22 cellular contexts compared by ENCODE assay signal in the genomic region with DNA sequence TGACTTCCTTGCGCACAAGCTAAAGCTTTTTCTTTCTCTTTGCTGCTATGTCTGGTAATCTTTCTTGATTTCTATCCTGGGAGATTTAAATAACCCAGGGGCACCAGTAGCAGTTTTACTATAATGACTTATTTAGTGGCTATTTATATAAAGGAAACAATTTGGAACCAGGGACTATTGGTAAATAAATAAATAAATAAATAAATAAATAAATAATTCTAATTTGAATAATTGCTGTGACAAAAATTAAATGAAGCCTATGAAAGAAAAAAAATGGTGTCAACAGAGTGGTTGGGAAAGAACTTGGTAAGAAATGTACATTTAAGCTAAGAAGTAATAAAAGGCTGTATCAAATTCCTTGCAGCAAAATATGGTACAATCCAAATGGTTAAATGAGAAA.
DNase-seq lines count a peak whose midpoint lies in the region; ATAC-seq, FAIRE-seq and TF ChIP-seq lines count a peak whose summit lies in the region.
"Had no signal": no experiment of that assay in that cellular context is flagged by ENCODE, and none has a peak within 500 bp of the region (broad histone marks: within the 10 kb centered on the region; RNA-seq: fewer than 3 reads in every experiment).

No MANE protein-coding gene starts in this region.

- no peak overlapping the region for H3K4ac ChIP-seq in H1 (replicated peaks; ENCODE audit: insufficient read length, low read depth, low read length)

- no peak overlapping the region for H3K23ac ChIP-seq in H1 (ENCODE audit: insufficient read length)

- no peak for TF ChIP-seq POLR2A in A549 (IDR thresholded peaks at IDR 0.05; ENCODE audit: low read length)
- no peak for TF ChIP-seq POLR2A in H1 (IDR thresholded peaks at IDR 0.05; ENCODE audit: control extremely low read depth in 1 of 2, low read depth in 2 of 2, low read length in 2 of 2)

- H3K4me1 ChIP-seq in A549 (no peaks in the 10 kb centered on the region), GM23338 (ENCODE audit: insufficient read depth) (peaks cover 7% of the 10 kb centered on the region; the same call in 1 of the 2 replicates), H1 (replicated peaks in 1 of 4; ENCODE audit: control insufficient read depth in 3 of 4, insufficient read depth in 4 of 4, low read length in 3 of 4) (no peaks in the 10 kb centered on the region), tibial artery (no peaks in the 10 kb centered on the region)
- H3K4me1 ChIP-seq: BLaER1 treated with 17β-estradiol and CSF1 and Interleukin-3, amounts not matched to agents 10 nM and 100 nM; Caco-2 had no signal

- H3K27me3 ChIP-seq in GM23338 (ENCODE audit: insufficient read depth): no peaks in the 10 kb centered on the region
- H3K27me3 ChIP-seq in H1 (replicated peaks in 1 of 4; ENCODE audit: control insufficient read depth in 3 of 4, extremely low read depth in 1 of 4, insufficient read depth in 3 of 4, low read length in 3 of 4): peaks cover 0 to 1% (median 0%) of the 10 kb centered on the region in 4 experiments; a peak in 1 of 7 replicates
- no peaks in the 10 kb centered on the region for H3K27me3 ChIP-seq in tibial artery
- H3K27me3 ChIP-seq: BLaER1 treated with 17β-estradiol and CSF1 and Interleukin-3, amounts not matched to agents 10 nM and 100 nM had no signal

- H2BK12ac ChIP-seq in H1 (ENCODE audit: low read depth, low read length): no peak overlapping the region

- no peak for TF ChIP-seq CTCF in A549 (IDR thresholded peaks at IDR 0.05)
- no peak for TF ChIP-seq CTCF in GM23338 (conservative IDR thresholded peaks at IDR 0.05; ENCODE audit: low read depth in 2 of 2)
- TF ChIP-seq CTCF in WTC11 (IDR thresholded peaks at IDR 0.05): no peak
- no peak for TF ChIP-seq CTCF in H1 (IDR thresholded peaks at IDR 0.05; ENCODE audit: control extremely low read depth in 1 of 3, insufficient read depth in 1 of 3, low read depth in 1 of 3, low read length in 3 of 3)
- TF ChIP-seq CTCF in tibial artery (IDR thresholded peaks at IDR 0.05): no peak

- H3K9me3 ChIP-seq in A549: no peaks in the 10 kb centered on the region
- H3K9me3 ChIP-seq in H1 (ENCODE audit: insufficient read depth in 2 of 2, low read depth in 1 of 2, low read length in 1 of 2): no peaks in the 10 kb centered on the region
- H3K9me3 ChIP-seq in tibial artery: no peaks in the 10 kb centered on the region
- H3K9me3 ChIP-seq: BLaER1 treated with 17β-estradiol and CSF1 and Interleukin-3, amounts not matched to agents 10 nM and 100 nM had no signal

- H2BK5ac ChIP-seq in H1 (ENCODE audit: low read depth, low read length): no peak overlapping the region

- 0 out of 2 replicates have a peak, but pooled peaks cover 5% of the 10 kb centered on the region for H3K9me2 ChIP-seq in GM23338 (ENCODE audit: insufficient read depth)

- H2AFZ ChIP-seq in GM23338: peak overlapping the region; percentile 92
- 0 out of 2 replicates have a peak overlapping the region, but pooled peaks have one; percentile 50 for H2AFZ ChIP-seq in H1 (ENCODE audit: low read length)

- no peak overlapping the region for H3K9ac ChIP-seq in H1 (replicated peaks in 1 of 4; ENCODE audit: extremely low read depth in 1 of 4, low read depth in 3 of 4, low read length in 3 of 4)
- H3K9ac ChIP-seq: BLaER1 treated with 17β-estradiol and CSF1 and Interleukin-3, amounts not matched to agents 10 nM and 100 nM had no signal

- H3K79me1 ChIP-seq in H1 (ENCODE audit: low read depth, low read length): no peaks in the 10 kb centered on the region

- no peak overlapping the region for H3K14ac ChIP-seq in H1 (ENCODE audit: insufficient read length)

- H4K20me1 ChIP-seq in GM23338 (replicated peaks; ENCODE audit: insufficient read depth) (no peaks in the 10 kb centered on the region), H1 (replicated peaks in 1 of 2; ENCODE audit: control insufficient read depth in 1 of 2, insufficient read depth in 2 of 2, low read length in 2 of 2) (no peaks in the 10 kb centered on the region)
- H4K20me1 ChIP-seq: BLaER1 treated with 17β-estradiol and CSF1 and Interleukin-3, amounts not matched to agents 10 nM and 100 nM had no signal

- H3K27ac Mint-ChIP-seq in GM23338 (no peak overlapping the region), WTC11 (no peak overlapping the region)
- H3K27ac Mint-ChIP-seq: B cell; CD4-positive, alpha-beta T cell; CD8-positive, alpha-beta T cell had no signal

- DNase-seq in A549 (ENCODE audit: low read depth in 1 of 2, low spot score in 1 of 2): no peak
- DNase-seq in GM23338 (ENCODE audit: low spot score): no peak
- no peak for DNase-seq in WTC11 (ENCODE audit: low spot score)
- DNase-seq in H1 (ENCODE audit: low read depth in 1 of 2, low spot score in 2 of 2): no peak
- no peak for DNase-seq in dedifferentiated amniotic fluid mesenchymal stem cell (ENCODE audit: extremely low spot score)
- DNase-seq in stimulated activated naive CD4-positive, alpha-beta T cell (lab: John Stamatoyannopoulos, UW): no peak
- no peak for DNase-seq in tibial artery
- DNase-seq: 8988T; AML-193; Caco-2; Calu3; CD4-positive, alpha-beta T cell; CD8-positive, alpha-beta T cell; DMS79 treated with DMSO at 0.1 percent for 48 hours; GF-D8 had no signal

- H3K27ac ChIP-seq in A549 (no peak overlapping the region), GM23338 (ENCODE audit: low read depth) (no peak overlapping the region), H1 (ENCODE audit: low read depth, low read length) (no peak overlapping the region), tibial artery (no peak overlapping the region)
- H3K27ac ChIP-seq: BLaER1 treated with 17β-estradiol and CSF1 and Interleukin-3, amounts not matched to agents 10 nM and 100 nM; C4-2B had no signal

- no peak overlapping the region for H2BK20ac ChIP-seq in H1 (ENCODE audit: low read length)

- TF ChIP-seq EP300 in A549 (IDR thresholded peaks at IDR 0.05) (no peak), H1 (IDR thresholded peaks at IDR 0.05; ENCODE audit: borderline replicate concordance in 1 of 2, low read depth in 2 of 2, low read length in 2 of 2) (no peak)

- H3K18ac ChIP-seq in H1 (ENCODE audit: extremely low read depth, low read length): no peak overlapping the region

- TF ChIP-seq RAD21 in A549 (conservative IDR thresholded peaks at IDR 0.05 in 1 of 2, IDR thresholded peaks at IDR 0.05 in 1 of 2) (no peak), H1 (IDR thresholded peaks at IDR 0.05 in 1 of 2, conservative IDR thresholded peaks at IDR 0.05 in 1 of 2; ENCODE audit: low read depth in 2 of 2, low read length in 2 of 2) (no peak)

- H3K56ac ChIP-seq in H1 (replicated peaks; ENCODE audit: insufficient read length, low read depth, low read length): no peak overlapping the region

- H3K27me3 Mint-ChIP-seq in GM23338 (ENCODE audit: insufficient read depth, low read depth, poor library complexity) (no peaks in the 10 kb centered on the region), WTC11 (ENCODE audit: low read depth) (no peaks in the 10 kb centered on the region)
- H3K27me3 Mint-ChIP-seq: B cell; CD4-positive, alpha-beta T cell had no signal

- peaks cover 4% of the 10 kb centered on the region for H3K4me1 Mint-ChIP-seq in GM23338
- peaks cover 3% of the 10 kb centered on the region; the same call in 1 of the 2 replicates for H3K4me1 Mint-ChIP-seq in WTC11
- H3K4me1 Mint-ChIP-seq: B cell had no signal

- ATAC-seq in A549 (no peak), GM23338 (no peak), WTC11 (no peak), HG02840 (IDR thresholded peaks at IDR 0.05; ENCODE audit: low FRiP score, unreplicated experiment) (no peak)
- ATAC-seq: CD8-positive, alpha-beta T cell had no signal

- H3K79me2 ChIP-seq in GM23338 (replicated peaks; ENCODE audit: insufficient read depth) (no peaks in the 10 kb centered on the region), H1 (ENCODE audit: control insufficient read depth in 1 of 2, insufficient read depth in 2 of 2, low read length in 2 of 2) (no peaks in the 10 kb centered on the region)

- no peak overlapping the region for H2BK120ac ChIP-seq in H1 (replicated peaks; ENCODE audit: low read depth, low read length)

- no peak overlapping the region for H4K91ac ChIP-seq in H1 (replicated peaks; ENCODE audit: insufficient read length, low read length)

- no peak overlapping the region for H4K5ac ChIP-seq in H1 (ENCODE audit: insufficient read length, low read depth, low read length)

- CTCF ChIA-PET in A549 (lab: Yijun Ruan, JAX): interaction anchor here (1.0 kb wide), 1 partner anchor 10 kb away, joined by 3 read pairs; no protein-coding TSS in a partner anchor
- CTCF ChIA-PET in WTC11 (lab: Charles Lee): no interaction called here
- CTCF ChIA-PET in H1 (lab: Charles Lee; ENCODE audit: partially characterized antibody): interaction anchor here (0.5 kb wide), 1 partner anchor 106 kb away, joined by 3 read pairs; no protein-coding TSS in a partner anchor

- H3K36me3 Mint-ChIP-seq in GM23338 (ENCODE audit: low read depth) (no peaks in the 10 kb centered on the region), WTC11 (no peaks in the 10 kb centered on the region)
- H3K36me3 Mint-ChIP-seq: CD8-positive, alpha-beta T cell had no signal

- H3K4me3 Mint-ChIP-seq in GM23338: no peak overlapping the region
- H3K4me3 Mint-ChIP-seq in WTC11: no peak overlapping the region
- H3K4me3 Mint-ChIP-seq: B cell; CD4-positive, alpha-beta T cell; CD8-positive, alpha-beta T cell had no signal

- no peaks in the 10 kb centered on the region for H3F3A ChIP-seq in GM23338 (replicated peaks; ENCODE audit: low read depth)

- no peak overlapping the region for H4K8ac ChIP-seq in H1 (ENCODE audit: extremely low read depth, insufficient read depth, low read length)

- H3K23me2 ChIP-seq in H1 (ENCODE audit: low read depth, low read length): no peaks in the 10 kb centered on the region; the same call in 1 of the 2 replicates

- H2BK15ac ChIP-seq in H1 (ENCODE audit: low read length): no peak overlapping the region

- H3K9me3 Mint-ChIP-seq in GM23338 (no peaks in the 10 kb centered on the region), WTC11 (peaks cover 4% of the 10 kb centered on the region)

- no peak for FAIRE-seq in A549 (lab: Jason Lieb, UNC)
- no peak for FAIRE-seq in H1 (lab: Jason Lieb, UNC)
- FAIRE-seq: D721Med, GM12891, GM19239 had no signal

- 86% methylated on average over 1 of the region's 1 CpG for WGBS in A549 (ENCODE audit: missing lambda C conversion rate)
- 100% methylated on average over 1 of the region's 1 CpG; no CpG with 5 or more reads in 1 of the 2 experiments for WGBS in H1 (ENCODE audit: extremely low coverage in 1 of 2, insufficient coverage in 1 of 2, insufficient read length in 1 of 2, insufficient replicate concordance in 2 of 2, low coverage in 1 of 2, low lambda C conversion rate in 2 of 2, missing lambda C conversion rate in 1 of 2), 2 experiments

- intact Hi-C loops in tibial artery (cut with DNase I; ENCODE audit: low total_unique reads): no loop called here

- no peaks in the 10 kb centered on the region for H3K36me3 ChIP-seq in GM23338 (ENCODE audit: insufficient read depth)
- H3K36me3 ChIP-seq in H1 (ENCODE audit: control insufficient read depth in 2 of 4, insufficient read depth in 4 of 4, low read length in 3 of 4): no peaks in the 10 kb centered on the region
- H3K36me3 ChIP-seq in tibial artery: no peaks in the 10 kb centered on the region
- H3K36me3 ChIP-seq: BLaER1 treated with 17β-estradiol and CSF1 and Interleukin-3, amounts not matched to agents 10 nM and 100 nM had no signal

- POLR2A ChIA-PET in A549 (lab: Yijun Ruan, JAX): no interaction called here
- POLR2A ChIA-PET in WTC11 (lab: Charles Lee): no interaction called here
- POLR2A ChIA-PET in H1 (lab: Charles Lee; ENCODE audit: partially characterized antibody): no interaction called here

- H3K4me3 ChIP-seq in A549 (no peak overlapping the region), GM23338 (no peak overlapping the region), H1 (ENCODE audit: extremely low read depth in 1 of 4, insufficient read depth in 2 of 4, low read depth in 3 of 4, low read length in 4 of 4) (no peak overlapping the region), tibial artery (no peak overlapping the region)
- H3K4me3 ChIP-seq: BLaER1 treated with 17β-estradiol and CSF1 and Interleukin-3, amounts not matched to agents 10 nM and 100 nM had no signal

- H3K4me2 ChIP-seq in A549 (no peak overlapping the region), GM23338 (no peak overlapping the region), H1 (ENCODE audit: insufficient read depth in 1 of 2, low read depth in 2 of 2, low read length in 2 of 2) (no peak overlapping the region)
- H3K4me2 ChIP-seq: BLaER1 treated with 17β-estradiol and CSF1 and Interleukin-3, amounts not matched to agents 10 nM and 100 nM had no signal

- H2AK5ac ChIP-seq in H1 (ENCODE audit: low read depth, low read length): no peak overlapping the region
